Comparison of ENCODE assay signal across 29 cellular contexts in genomic region chr4:182510836-182511235, GRCh38.
"Had no signal": no experiment of that assay in that cellular context is flagged by ENCODE, and none has a peak within 500 bp of the region (broad histone marks: within the 10 kb centered on the region; RNA-seq: fewer than 3 reads in every experiment).

No MANE protein-coding gene starts in this region.

- H3K4me3 Mint-ChIP-seq: immature natural killer cell; naive thymus-derived CD4-positive, alpha-beta T cell; natural killer cell treated with Interleukin-12 subunit alpha and Interleukin-12 subunit beta and Interleukin-15 and Interleukin-18, amount 100 ng/mL, for 72 hours; stimulated activated effector memory CD8-positive, alpha-beta T cell treated with anti-CD3 and anti-CD28 coated beads, Interleukin-12 subunit alpha, Interleukin-12 subunit beta, amount 100 ng/mL, for 72 hours; stimulated activated naive CD8-positive, alpha-beta T cell treated with anti-CD3 and anti-CD28 coated beads, Interleukin-15, amount 100 ng/mL, for 72 hours had no signal

- DNase-seq: hippocampal formation; immature natural killer cell; kidney; left colon; left lung; lower lobe of right lung; mammary epithelial cell; midbrain; mucosa of descending colon; naive thymus-derived CD4-positive, alpha-beta T cell; nucleus accumbens; pancreas; posterior cingulate gyrus; retina; right cardiac atrium; small intestine; spleen; stimulated activated CD4-positive, alpha-beta T cell treated with anti-CD3 and anti-CD28 coated beads, Interleukin-4, amount 100 ng/mL, for 24 hours; stimulated activated naive CD4-positive, alpha-beta T cell treated with Interleukin-2 at 50 U/mL for 16 hours; stimulated activated naive CD8-positive, alpha-beta T cell treated with anti-CD3 and anti-CD28 coated beads, Interleukin-15, amount 100 ng/mL, for 72 hours; testis; thyroid gland; transverse colon; upper lobe of left lung had no signal

- H3K27me3 Mint-ChIP-seq: stimulated activated naive CD8-positive, alpha-beta T cell treated with anti-CD3 and anti-CD28 coated beads, Interleukin-15, amount 100 ng/mL, for 72 hours had no signal

- H3K4me3 ChIP-seq: left lung, lower lobe of right lung, mucosa of descending colon, pancreas, prostate gland, spleen, testis, thyroid gland, transverse colon, upper lobe of left lung, vagina had no signal

- H3K9me3 Mint-ChIP-seq: immature natural killer cell; naive thymus-derived CD4-positive, alpha-beta T cell; natural killer cell treated with Interleukin-12 subunit alpha and Interleukin-12 subunit beta and Interleukin-15 and Interleukin-18, amount 100 ng/mL, for 72 hours; stimulated activated effector memory CD8-positive, alpha-beta T cell treated with anti-CD3 and anti-CD28 coated beads, Interleukin-12 subunit alpha, Interleukin-12 subunit beta, amount 100 ng/mL, for 72 hours; stimulated activated naive CD8-positive, alpha-beta T cell treated with anti-CD3 and anti-CD28 coated beads, Interleukin-15, amount 100 ng/mL, for 72 hours had no signal

- H3K9me3 ChIP-seq: left lung, lower lobe of right lung, mucosa of descending colon, pancreas, prostate gland, spleen, testis, thyroid gland, transverse colon, upper lobe of left lung, vagina had no signal

- ATAC-seq: left colon; left lung; lower lobe of right lung; mucosa of descending colon; naive thymus-derived CD4-positive, alpha-beta T cell; natural killer cell treated with Interleukin-12 subunit alpha and Interleukin-12 subunit beta and Interleukin-15 and Interleukin-18, amount 100 ng/mL, for 72 hours; pancreas; right cardiac atrium; sciatic nerve; stimulated activated effector memory CD8-positive, alpha-beta T cell treated with anti-CD3 and anti-CD28 coated beads, Interleukin-12 subunit alpha, Interleukin-12 subunit beta, amount 100 ng/mL, for 72 hours; stimulated activated naive CD8-positive, alpha-beta T cell treated with anti-CD3 and anti-CD28 coated beads, Interleukin-15, amount 100 ng/mL, for 72 hours had no signal

- H3K4me1 Mint-ChIP-seq: immature natural killer cell; naive thymus-derived CD4-positive, alpha-beta T cell; stimulated activated effector memory CD8-positive, alpha-beta T cell treated with anti-CD3 and anti-CD28 coated beads, Interleukin-12 subunit alpha, Interleukin-12 subunit beta, amount 100 ng/mL, for 72 hours; stimulated activated naive CD8-positive, alpha-beta T cell treated with anti-CD3 and anti-CD28 coated beads, Interleukin-15, amount 100 ng/mL, for 72 hours had no signal

- H3K4me1 ChIP-seq: left lung, lower lobe of right lung, pancreas, prostate gland, spleen, testis, thyroid gland, transverse colon, upper lobe of left lung, vagina had no signal

- H3K27me3 ChIP-seq: left lung, pancreas, spleen, testis, thyroid gland, transverse colon, upper lobe of left lung, vagina had no signal

- H3K36me3 ChIP-seq: left lung, lower lobe of right lung, pancreas, prostate gland, spleen, thyroid gland, transverse colon, upper lobe of left lung, vagina had no signal

- H3K36me3 Mint-ChIP-seq: immature natural killer cell; naive thymus-derived CD4-positive, alpha-beta T cell; natural killer cell treated with Interleukin-12 subunit alpha and Interleukin-12 subunit beta and Interleukin-15 and Interleukin-18, amount 100 ng/mL, for 72 hours; stimulated activated effector memory CD8-positive, alpha-beta T cell treated with anti-CD3 and anti-CD28 coated beads, Interleukin-12 subunit alpha, Interleukin-12 subunit beta, amount 100 ng/mL, for 72 hours had no signal

- H3K27ac ChIP-seq: left lung, lower lobe of right lung, pancreas, prostate gland, spleen, testis, thyroid gland, transverse colon, upper lobe of left lung, vagina had no signal
